ENCODE assay signal across 8 cellular contexts in the genomic region with DNA sequence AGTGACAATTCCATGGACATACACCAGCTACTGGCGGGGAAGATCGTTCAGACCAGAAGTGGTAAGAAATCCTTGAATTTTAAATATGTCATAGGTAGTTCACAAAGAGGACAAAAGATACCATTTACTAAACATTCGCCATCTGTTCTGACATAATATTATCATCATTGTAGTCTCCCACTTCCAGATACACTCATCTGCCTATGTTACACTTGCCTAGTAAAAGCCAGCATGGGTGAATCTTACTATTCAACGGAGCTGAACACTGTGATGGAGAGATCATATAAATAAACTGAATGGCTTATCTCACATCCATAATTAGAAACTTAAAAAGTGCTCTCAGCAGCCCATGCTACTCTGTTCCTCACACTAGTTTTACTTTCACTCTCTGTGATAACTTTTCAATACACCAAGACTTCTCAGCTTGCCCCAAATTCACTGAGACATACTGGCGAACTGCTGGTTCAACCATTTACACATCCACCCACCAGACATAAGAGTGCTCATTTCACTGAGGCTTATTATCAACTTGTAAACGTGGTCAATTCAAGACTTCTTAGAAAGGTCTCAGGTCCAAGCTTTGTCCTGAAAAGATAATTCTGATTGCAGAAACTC. TPM values are rescaled to one million over a fixed set of nuclear protein-coding genes. Genes with fewer than 3 reads are reported as not detected.
DNase-seq lines count a peak whose midpoint lies in the region; ATAC-seq, FAIRE-seq and TF ChIP-seq lines count a peak whose summit lies in the region.

No MANE protein-coding gene starts in this region.

- peak overlapping the region; percentile 96 for H3K27ac ChIP-seq in KOPT-K1 (ENCODE audit: low read depth, low read length, poor library complexity, severe bottlenecking)
- H3K27ac ChIP-seq in K562 (ENCODE audit: extremely low read depth, low read depth, low read length): peak overlapping the region; percentile 93
- H3K27ac ChIP-seq in HepG2 (ENCODE audit: extremely low read length, insufficient read depth, low read length): peak overlapping the region; percentile 96
- H3K27ac ChIP-seq in transverse colon: peak overlapping the region; percentile 98 to 99 (median 98)

- CTCF ChIA-PET in K562 (lab: Yijun Ruan, JAX; ENCODE audit: low intra/inter-chr PET ratio) (no interaction called here), HepG2 (lab: Yijun Ruan, JAX; ENCODE audit: low intra/inter-chr PET ratio, low total read pairs) (no interaction called here)

- H3K9me3 ChIP-seq in KOPT-K1 (ENCODE audit: insufficient read depth, low read length, poor library complexity, severe bottlenecking) (no peaks in the 10 kb centered on the region), K562 (replicated peaks; ENCODE audit: control insufficient read depth, insufficient read depth, low read depth, low read length) (no peaks in the 10 kb centered on the region), HepG2 (ENCODE audit: low read length) (no peaks in the 10 kb centered on the region), transverse colon (no peaks in the 10 kb centered on the region)

- in situ Hi-C loops in K562 (cut with MboI): no loop called here
- in situ Hi-C loops in HepG2 (cut with HindIII; ENCODE audit: extremely low pct_ligation_motif_present, low pct_unique_long_range_greater_than_20kb): no loop called here
- in situ Hi-C loops in transverse colon (cut with MboI; ENCODE audit: low pct_ligation_motif_present in 1 of 4, low pct_unique_long_range_greater_than_20kb in 1 of 4, low sequenced_read_pairs in 3 of 4): no loop called here

- no peaks in the 10 kb centered on the region for H3K27me3 ChIP-seq in K562 (ENCODE audit: control insufficient read depth in 2 of 2, insufficient read depth in 2 of 2, low read length in 2 of 2)
- H3K27me3 ChIP-seq in HepG2 (ENCODE audit: control insufficient read depth in 1 of 2, insufficient read depth in 2 of 2, low read length in 2 of 2): no peaks in the 10 kb centered on the region; a peak in 1 of 5 replicates
- no peaks in the 10 kb centered on the region for H3K27me3 ChIP-seq in transverse colon

- TF ChIP-seq EP300 in K562 (IDR thresholded peaks at IDR 0.05; ENCODE audit: low read length) (no peak), HepG2 (IDR thresholded peaks at IDR 0.05; ENCODE audit: low read depth in 2 of 2, low read length in 2 of 2) (no peak), HepG2 (CRISPR knock-in tag; IDR thresholded peaks at IDR 0.05; ENCODE audit: borderline replicate concordance) (no peak), transverse colon (IDR thresholded peaks at IDR 0.05; ENCODE audit: low read depth) (no peak)

- H3K9me1 ChIP-seq in K562 (ENCODE audit: control insufficient read depth, insufficient read depth, low read length): no peaks in the 10 kb centered on the region

- TF ChIP-seq CTCF in K562 (IDR thresholded peaks at IDR 0.05 in 2 of 3, conservative IDR thresholded peaks at IDR 0.05 in 1 of 3; ENCODE audit: insufficient read depth in 2 of 3, low read depth in 1 of 3, low read length in 3 of 3): no peak
- no peak for TF ChIP-seq CTCF in HepG2 (CRISPR knock-in tag; IDR thresholded peaks at IDR 0.05)
- peak in 1 of 5 experiments; percentile 56 for TF ChIP-seq CTCF in transverse colon (IDR thresholded peaks at IDR 0.05)

- H3K4me2 ChIP-seq in K562 (ENCODE audit: insufficient read depth, low read length) (peak overlapping the region; percentile 97), HepG2 (ENCODE audit: low read depth, low read length) (peak overlapping the region; percentile 70)

- TF ChIP-seq RAD21 in K562 (CRISPR knock-in tag; conservative IDR thresholded peaks at IDR 0.05 in 1 of 2, IDR thresholded peaks at IDR 0.05 in 1 of 2) (no peak), HepG2 (CRISPR knock-in tag; IDR thresholded peaks at IDR 0.05) (no peak)

- FAIRE-seq in K562 (lab: Jason Lieb, UNC) (no peak), HepG2 (lab: Jason Lieb, UNC) (no peak)

- POLR2A ChIA-PET in K562 (lab: Yijun Ruan, JAX) (interaction anchor here (0.5 to 5.2 kb wide), 14 partner anchors 8 to 1840 kb away, joined by 3 to 34 read pairs (median 4); no protein-coding TSS in a partner anchor), HepG2 (lab: Yijun Ruan, JAX) (interaction anchor here (0.8 to 1.7 kb wide), 5 partner anchors 8 to 297 kb away, joined by 3 to 7 read pairs (median 4); partner anchors contain the start of gene METTL13)

- H3K9ac ChIP-seq in K562 (ENCODE audit: insufficient read depth in 1 of 2, low read depth in 2 of 2, low read length in 2 of 2) (peak overlapping the region; percentile 92 to 97; a peak in 3 of 4 replicates), HepG2 (ENCODE audit: insufficient read depth, low read depth, low read length) (peak overlapping the region; percentile 96)

- BruUV-seq in K562 (replicated peaks; lab: Mats Ljungman, UMichigan) (TSS peak; percentile 97), HepG2 (replicated peaks; lab: Mats Ljungman, UMichigan) (TSS peak; percentile 91)

- H3K4me3 ChIP-seq in K562 (peak overlapping the region; percentile 91), HepG2 (replicated peaks in 1 of 3; ENCODE audit: insufficient read depth in 1 of 3, low read depth in 2 of 3, low read length in 3 of 3) (peak overlapping the region; percentile 58 to 96 (median 80)), transverse colon (peak overlapping the region; percentile 38 to 97 (median 90))

- H4K20me1 ChIP-seq in K562 (replicated peaks; ENCODE audit: control insufficient read depth, insufficient read depth, low read length) (peaks cover 35% of the 10 kb centered on the region), HepG2 (ENCODE audit: insufficient read depth, low read length) (peaks cover 38% of the 10 kb centered on the region)

- H2AFZ ChIP-seq in K562 (ENCODE audit: low read depth, low read length) (peak overlapping the region; percentile 100), HepG2 (ENCODE audit: low read length) (peak overlapping the region; percentile 94)

- no peak for TF ChIP-seq POLR2A in K562 (conservative IDR thresholded peaks at IDR 0.05)
- TF ChIP-seq POLR2A in HepG2 (IDR thresholded peaks at IDR 0.05; ENCODE audit: insufficient read depth in 1 of 2, low read depth in 2 of 2, low read length in 2 of 2): no peak; a peak in 1 of 4 replicates
- TF ChIP-seq POLR2A in transverse colon (IDR thresholded peaks at IDR 0.05): no peak

- peaks cover 3 to 11% of the 10 kb centered on the region in 2 experiments; a peak in 4 of 5 replicates for H3K4me1 ChIP-seq in K562 (replicated peaks in 1 of 2; ENCODE audit: control insufficient read depth in 2 of 2, insufficient read depth in 2 of 2, low read length in 2 of 2)
- peaks cover 30% of the 10 kb centered on the region for H3K4me1 ChIP-seq in HepG2 (ENCODE audit: insufficient read depth, low read length)
- peaks cover 19 to 39% (median 30%) of the 10 kb centered on the region in 4 donors for H3K4me1 ChIP-seq in transverse colon

- DNase-seq in K562 (ENCODE audit: extremely low read depth in 1 of 4, low spot score in 3 of 4) (no peak), HepG2 (ENCODE audit: low spot score) (no peak), transverse colon (no peak), retina (no peak), iPS-NIHi7 (ENCODE audit: extremely low spot score) (no peak)

- ATAC-seq in GM18502 (IDR thresholded peaks at IDR 0.05; ENCODE audit: poor library complexity, unreplicated experiment) (peak; percentile 68), GM21825 (IDR thresholded peaks at IDR 0.05; ENCODE audit: unreplicated experiment) (peak; percentile 50), K562 (peak; percentile 21), HepG2 (peak; percentile 56)

- intact Hi-C loops in K562 (cut with micrococcal nuclease): loop anchor here (10.0 kb wide), 3 partner anchors 230 to 500 kb away; partner anchors contain the start of gene VAMP4
- intact Hi-C loops in HepG2 (cut with micrococcal nuclease; ENCODE audit: unreplicated experiment): loop anchor here (2.0 to 10.0 kb wide), 5 partner anchors 87 to 1590 kb away; partner anchors contain the start of genes METTL13, SCYL3 and VAMP4
- intact Hi-C loops in transverse colon (cut with DNase I; ENCODE audit: low total_unique reads): no loop called here

- H3K36me3 ChIP-seq in KOPT-K1 (ENCODE audit: insufficient read depth, low read length) (peaks cover 22% of the 10 kb centered on the region), K562 (ENCODE audit: control insufficient read depth, insufficient read depth, low read length) (peaks cover 16% of the 10 kb centered on the region), HepG2 (replicated peaks in 1 of 2; ENCODE audit: control insufficient read depth in 1 of 2, insufficient read depth in 2 of 2, low read length in 2 of 2) (no peaks in the 10 kb centered on the region; a peak in 1 of 5 replicates), transverse colon (no peaks in the 10 kb centered on the region)

- whole genome bisulfite sequencing in K562 (ENCODE audit: insufficient coverage, low coverage, missing lambda C conversion rate): 28% methylated on average over 6 of the region's 6 CpGs
- WGBS in HepG2 (ENCODE audit: low lambda C conversion rate): 6% methylated on average over 6 of the region's 6 CpGs
- WGBS in transverse colon (ENCODE audit: low coverage in 1 of 2), 2 donors: 13 to 17% methylated on average over 5 to 6 of the region's 6 CpGs

- peaks cover 52% of the 10 kb centered on the region for H3K79me2 ChIP-seq in K562 (ENCODE audit: control insufficient read depth, insufficient read depth, low read length)
- peaks cover 45% of the 10 kb centered on the region for H3K79me2 ChIP-seq in HepG2 (ENCODE audit: insufficient read depth, low read length)

RNA-seq across cellular contexts. Expression of gene PRRC2C, which starts 0.5 kb away (rescaled TPM):
- total RNA-seq in K562 (2011; cell fraction: chromatin; rRNA removed; ENCODE audit: low replicate concordance): 76.1 and 296 TPM in 2 replicates
- total RNA-seq in K562 (2011; cell fraction: nucleolus; rRNA removed): 45.2 and 70.9 TPM in 2 replicates
- 123 and 188 TPM in 2 replicates for total RNA-seq in K562 (2011; cell fraction: nucleoplasm; rRNA removed)
- total RNA-seq in K562 (2014; rRNA removed) (69.5 and 76.7 TPM in 2 replicates), K562 (2014; rRNA removed; fragmentation: Illumina TruSeq; extraction: Trizol) (89.2 and 102 TPM in 2 replicates), K562 (2015; rRNA removed; fragmentation: Illumina TruSeq; extraction: Trizol) (105 and 107 TPM in 2 replicates), K562 (2021) (218 and 237 TPM in 2 replicates), HepG2 (2016; rRNA removed; fragmentation: Illumina TruSeq; extraction: Trizol) (46.2 and 124 TPM in 2 replicates), transverse colon (100 to 1,000 TPM in 2 of 4 donors, 10 to 100 TPM in 2; 61.7 to 125 (median 94.9) TPM)
- polyA plus RNA-seq in K562 (2011; rRNA removed) (101 and 108 TPM in 2 replicates), K562 (2014; fragmentation: Illumina TruSeq; extraction: Trizol) (164 and 206 TPM in 2 replicates), K562 (2014; fragmentation: Nextera tagmentation; extraction: Ambion mirVana) (10 to 100 TPM; 61.9 to 93.0 TPM), K562 (2014; rRNA removed) (108 and 114 TPM in 2 replicates), HepG2 (2011; rRNA removed) (57.0 and 57.3 TPM in 2 replicates)
- 105 and 130 TPM in 2 replicates for polyA plus RNA-seq in K562 (2011; cell fraction: cytosol; rRNA removed)
- polyA plus RNA-seq in K562 (2011; cell fraction: nucleus; rRNA removed): 134 and 156 TPM in 2 replicates
- 85.6 and 96.6 TPM in 2 replicates for polyA plus RNA-seq in K562 (2012)
- 135 and 143 TPM in 2 replicates for polyA minus RNA-seq in K562 (2011; rRNA and poly(A)+ RNA removed)
- polyA minus RNA-seq in K562 (2011; cell fraction: cytosol; rRNA and poly(A)+ RNA removed): 137 and 143 TPM in 2 replicates
- 50.5 and 95.9 TPM in 2 replicates for polyA minus RNA-seq in K562 (2011; cell fraction: nucleus; rRNA and poly(A)+ RNA removed)
- total RNA-seq in HepG2 (2016; cell fraction: cytosol; rRNA removed; fragmentation: Illumina TruSeq; extraction: Trizol; ENCODE audit: low read depth): 28.4 and 38.8 TPM in 2 replicates
- total RNA-seq in HepG2 (2016; cell fraction: insoluble cytoplasmic fraction; rRNA removed; fragmentation: Illumina TruSeq; extraction: Trizol): 42.9 and 106 TPM in 2 replicates
- 26.5 and 29.8 TPM in 2 replicates for total RNA-seq in HepG2 (2016; cell fraction: membrane; rRNA removed; fragmentation: Illumina TruSeq; extraction: Trizol)
- 106 and 107 TPM in 2 replicates for total RNA-seq in HepG2 (2016; cell fraction: nucleus; rRNA removed; fragmentation: Illumina TruSeq; extraction: Trizol)
- polyA plus RNA-seq in HepG2 (2011; cell fraction: cytosol; rRNA removed): 35.8 and 47.6 TPM in 2 replicates
- polyA plus RNA-seq in HepG2 (2011; cell fraction: nucleus; rRNA removed): 55.9 and 72.6 TPM in 2 replicates
- polyA plus RNA-seq in HepG2 (2012): 46.3 and 52.4 TPM in 2 replicates
- polyA plus RNA-seq in HepG2 (2016; cell fraction: cytosol; fragmentation: Illumina TruSeq; extraction: Trizol; ENCODE audit: low read depth): 1.7 TPM in 2 replicates
- polyA plus RNA-seq in HepG2 (2016; cell fraction: insoluble cytoplasmic fraction; fragmentation: Illumina TruSeq; extraction: Trizol; ENCODE audit: low read depth): 78.7 and 87.3 TPM in 2 replicates
- 5.0 and 6.4 TPM in 2 replicates for polyA plus RNA-seq in HepG2 (2016; cell fraction: membrane; fragmentation: Illumina TruSeq; extraction: Trizol; ENCODE audit: low read depth)
- 128 and 147 TPM in 2 replicates for polyA plus RNA-seq in HepG2 (2016; cell fraction: nucleus; fragmentation: Illumina TruSeq; extraction: Trizol; ENCODE audit: insufficient read depth, low read depth)
- 65.3 and 96.1 TPM in 2 replicates for polyA minus RNA-seq in HepG2 (2011; rRNA and poly(A)+ RNA removed; ENCODE audit: low replicate concordance)
- polyA minus RNA-seq in HepG2 (2011; cell fraction: cytosol; rRNA and poly(A)+ RNA removed): 55.7 and 80.3 TPM in 2 replicates
- 73.0 and 82.1 TPM in 2 replicates for polyA minus RNA-seq in HepG2 (2011; cell fraction: nucleus; rRNA and poly(A)+ RNA removed)
